In the genomic region with DNA sequence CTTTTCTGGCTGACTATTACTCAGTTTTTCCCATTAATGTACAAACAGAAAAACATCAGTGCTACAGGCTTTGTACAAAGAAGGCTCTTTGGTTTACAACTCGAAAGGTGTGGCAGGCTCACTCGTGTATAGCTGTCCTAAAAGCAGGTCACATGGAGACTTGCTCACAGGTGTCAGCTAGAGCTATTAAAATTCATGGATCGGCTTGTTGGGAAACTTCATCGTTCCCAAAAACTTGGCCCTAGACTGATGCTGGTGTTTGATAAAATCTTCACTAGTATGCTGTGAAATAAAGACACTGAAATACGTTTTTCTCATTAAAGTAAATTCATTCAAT, we compare ENCODE assay signal across 21 cellular contexts.
A peak's percentile ranks its signal among the peaks of the same experiment; 100 is the strongest.
DNase-seq lines count a peak whose midpoint lies in the region; ATAC-seq, FAIRE-seq and TF ChIP-seq lines count a peak whose summit lies in the region.
"Had no signal": no experiment of that assay in that cellular context is flagged by ENCODE, and none has a peak within 500 bp of the region (broad histone marks: within the 10 kb centered on the region; RNA-seq: fewer than 3 reads in every experiment).

No MANE protein-coding gene starts in this region.

- POLR2A ChIA-PET in Caco-2 (lab: Charles Lee): no interaction called here

- H3K27me3 Mint-ChIP-seq in Caco-2 (ENCODE audit: insufficient read depth, unreplicated experiment) (no peaks in the 10 kb centered on the region), type B pancreatic cell (no peaks in the 10 kb centered on the region)
- H3K27me3 Mint-ChIP-seq in activated T-helper 17 cell treated with anti-CD3 and anti-CD28 coated beads, Interleukin-2, amount 50 U/mL, for 72 hours: no peaks in the 10 kb centered on the region
- H3K27me3 Mint-ChIP-seq: B cell; CD4-positive, CD25-positive, alpha-beta regulatory T cell; CD8-positive, alpha-beta memory T cell had no signal

- H3K27me3 ChIP-seq in Caco-2 (replicated peaks; ENCODE audit: control insufficient read depth, insufficient read depth, low read length) (no peaks in the 10 kb centered on the region), gastrocnemius medialis (no peaks in the 10 kb centered on the region)
- H3K27me3 ChIP-seq: BLaER1 treated with 17β-estradiol and CSF1 and Interleukin-3, amounts not matched to agents 10 nM and 100 nM had no signal

- CTCF ChIA-PET in Caco-2 (lab: Charles Lee): no interaction called here

- TF ChIP-seq CTCF in Caco-2 (IDR thresholded peaks at IDR 0.05; ENCODE audit: insufficient read depth in 1 of 2, low read depth in 1 of 2, low read length in 1 of 2, severe bottlenecking in 1 of 2, unreplicated experiment in 1 of 2) (no peak), gastrocnemius medialis (IDR thresholded peaks at IDR 0.05 in 4 of 5, conservative IDR thresholded peaks at IDR 0.05 in 1 of 5) (no peak), type B pancreatic cell (conservative IDR thresholded peaks at IDR 0.05) (no peak), kidney (IDR thresholded peaks at IDR 0.05; ENCODE audit: borderline replicate concordance, extremely low read depth, insufficient read depth) (no peak)

- H3K4me3 ChIP-seq in Caco-2 (ENCODE audit: low read depth, low read length) (no peak overlapping the region), gastrocnemius medialis (no peak overlapping the region), kidney (ENCODE audit: low read length in 2 of 2) (no peak overlapping the region)
- H3K4me3 ChIP-seq: BLaER1 treated with 17β-estradiol and CSF1 and Interleukin-3, amounts not matched to agents 10 nM and 100 nM; GM23338 had no signal

- H3K27ac Mint-ChIP-seq in Caco-2 (ENCODE audit: unreplicated experiment) (peak overlapping the region; percentile 7), type B pancreatic cell (no peak overlapping the region)
- H3K27ac Mint-ChIP-seq in activated T-helper 17 cell treated with anti-CD3 and anti-CD28 coated beads, Interleukin-2, amount 50 U/mL, for 72 hours: peak overlapping the region; percentile 3
- H3K27ac Mint-ChIP-seq: B cell, GM23338 had no signal

- intact Hi-C loops in Caco-2 (cut with micrococcal nuclease; ENCODE audit: unreplicated experiment): no loop called here
- intact Hi-C loops in left colon (cut with DNase I, micrococcal nuclease): no loop called here
- intact Hi-C loops in gastrocnemius medialis (cut with DNase I; ENCODE audit: low total_unique reads): no loop called here
- intact Hi-C loops in kidney (cut with DNase I): no loop called here

- peaks cover 18% of the 10 kb centered on the region for H3K4me1 Mint-ChIP-seq in Caco-2 (ENCODE audit: low read depth, unreplicated experiment)
- H3K4me1 Mint-ChIP-seq in activated T-helper 17 cell treated with anti-CD3 and anti-CD28 coated beads, Interleukin-2, amount 50 U/mL, for 72 hours: peaks cover 31% of the 10 kb centered on the region
- H3K4me1 Mint-ChIP-seq in type B pancreatic cell (ENCODE audit: unreplicated experiment): peaks cover 16% of the 10 kb centered on the region
- H3K4me1 Mint-ChIP-seq: GM23338 had no signal

- no peak overlapping the region for H3K9ac ChIP-seq in kidney (ENCODE audit: low read length in 2 of 2)
- H3K9ac ChIP-seq: BLaER1 treated with 17β-estradiol and CSF1 and Interleukin-3, amounts not matched to agents 10 nM and 100 nM had no signal

- H3K36me3 Mint-ChIP-seq in Caco-2 (ENCODE audit: insufficient read depth, unreplicated experiment): peaks cover 16% of the 10 kb centered on the region
- peaks cover 6% of the 10 kb centered on the region for H3K36me3 Mint-ChIP-seq in activated T-helper 17 cell treated with anti-CD3 and anti-CD28 coated beads, Interleukin-2, amount 50 U/mL, for 72 hours (ENCODE audit: low read depth)
- H3K36me3 Mint-ChIP-seq in type B pancreatic cell: peaks cover 25% of the 10 kb centered on the region

- H3K4me1 ChIP-seq in Caco-2 (no peaks in the 10 kb centered on the region), gastrocnemius medialis (peaks cover 61 to 66% of the 10 kb centered on the region in 2 donors), kidney (ENCODE audit: control insufficient read depth in 1 of 2, insufficient read depth in 1 of 2, low read depth in 1 of 2, low read length in 2 of 2) (peaks cover 5 to 6% of the 10 kb centered on the region in 2 donors)

- TF ChIP-seq POLR2A in gastrocnemius medialis (IDR thresholded peaks at IDR 0.05): no peak

- no peak overlapping the region for H3K4me3 Mint-ChIP-seq in Caco-2 (ENCODE audit: unreplicated experiment)
- no peak overlapping the region for H3K4me3 Mint-ChIP-seq in activated T-helper 17 cell treated with anti-CD3 and anti-CD28 coated beads, Interleukin-2, amount 50 U/mL, for 72 hours
- no peak overlapping the region for H3K4me3 Mint-ChIP-seq in type B pancreatic cell
- H3K4me3 Mint-ChIP-seq: B cell; CD4-positive, CD25-positive, alpha-beta regulatory T cell; CD8-positive, alpha-beta memory T cell; GM23338 had no signal

- H3K27ac ChIP-seq in gastrocnemius medialis: peak overlapping the region; percentile 48 to 69 (median 59)
- no peak overlapping the region for H3K27ac ChIP-seq in kidney (ENCODE audit: low read depth in 2 of 2, low read length in 2 of 2)
- H3K27ac ChIP-seq: BLaER1 treated with 17β-estradiol and CSF1 and Interleukin-3, amounts not matched to agents 10 nM and 100 nM had no signal

- DNase-seq in Caco-2 (no peak), left colon (no peak), gastrocnemius medialis (no peak), type B pancreatic cell (ENCODE audit: extremely low spot score, unreplicated experiment) (no peak), kidney (no peak), NCI-H226 (no peak), NCI-H128 (lab: John Stamatoyannopoulos, UW; ENCODE audit: unreplicated experiment) (no peak)
- DNase-seq: CD4-positive, CD25-positive, alpha-beta regulatory T cell; CD8-positive, alpha-beta memory T cell; COR-L47; DMS79; GDM1; HCEC 1CT had no signal

- in situ Hi-C loops in gastrocnemius medialis (cut with MboI; ENCODE audit: low sequenced_read_pairs in 4 of 4): no loop called here

- ATAC-seq in activated T-helper 17 cell treated with anti-CD3 and anti-CD28 coated beads, Interleukin-2, amount 50 U/mL, for 72 hours (replicated peaks): no peak
- ATAC-seq in left colon (peak; percentile 94), gastrocnemius medialis (peak; percentile 41 to 58)
- ATAC-seq: GM23338 had no signal

- H3K36me3 ChIP-seq in Caco-2 (ENCODE audit: control insufficient read depth, insufficient read depth, low read length) (no peaks in the 10 kb centered on the region), gastrocnemius medialis (no peaks in the 10 kb centered on the region), kidney (ENCODE audit: control insufficient read depth in 1 of 2, insufficient read depth in 2 of 2, low read length in 2 of 2) (no peaks in the 10 kb centered on the region)

- H3K9me3 Mint-ChIP-seq in Caco-2 (ENCODE audit: unreplicated experiment) (no peaks in the 10 kb centered on the region), type B pancreatic cell (peaks cover 9% of the 10 kb centered on the region)
- no peaks in the 10 kb centered on the region for H3K9me3 Mint-ChIP-seq in activated T-helper 17 cell treated with anti-CD3 and anti-CD28 coated beads, Interleukin-2, amount 50 U/mL, for 72 hours
- H3K9me3 Mint-ChIP-seq: GM23338 had no signal

- BruUV-seq in Caco-2 (replicated peaks; lab: Mats Ljungman, UMichigan): no TSS peak

- H3K9me3 ChIP-seq in Caco-2 (no peaks in the 10 kb centered on the region), gastrocnemius medialis (no peaks in the 10 kb centered on the region), kidney (ENCODE audit: control insufficient read depth in 1 of 2, low read length in 2 of 2) (no peaks in the 10 kb centered on the region)

- FAIRE-seq in kidney (lab: Jason Lieb, UNC): no peak
- FAIRE-seq: D721Med, GM12892, GM18507, H54 had no signal

Comparison
In these comparisons a context has a peak if more than half of its experiments do, and no peak if none do; other contexts are left out.
1. H3K27ac ChIP-seq: peak in gastrocnemius medialis (4 of 4); none in kidney (0 of 2).